In genomic region chr19:32817252-32817912, GRCh38 we compare ENCODE assay signal across 1 cellular context.
TF ChIP-seq lines count a peak whose summit lies in the region.

No MANE protein-coding gene starts in this region.

TF ChIP-seq in A549, 52 proteins besides CTCF, POLR2A, EP300 and RAD21 (continued from another document):
- TF ChIP-seq, protein P1, sequence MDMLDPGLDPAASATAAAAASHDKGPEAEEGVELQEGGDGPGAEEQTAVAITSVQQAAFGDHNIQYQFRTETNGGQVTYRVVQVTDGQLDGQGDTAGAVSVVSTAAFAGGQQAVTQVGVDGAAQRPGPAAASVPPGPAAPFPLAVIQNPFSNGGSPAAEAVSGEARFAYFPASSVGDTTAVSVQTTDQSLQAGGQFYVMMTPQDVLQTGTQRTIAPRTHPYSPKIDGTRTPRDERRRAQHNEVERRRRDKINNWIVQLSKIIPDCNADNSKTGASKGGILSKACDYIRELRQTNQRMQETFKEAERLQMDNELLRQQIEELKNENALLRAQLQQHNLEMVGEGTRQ (IDR thresholded peaks at IDR 0.05), result no peak
- no peak for TF ChIP-seq CBX2 (IDR thresholded peaks at IDR 0.05; ENCODE audit: borderline replicate concordance, low read depth)
- no peak for TF ChIP-seq GATA3 (IDR thresholded peaks at IDR 0.05; ENCODE audit: borderline replicate concordance)
- TF ChIP-seq, protein P2, sequence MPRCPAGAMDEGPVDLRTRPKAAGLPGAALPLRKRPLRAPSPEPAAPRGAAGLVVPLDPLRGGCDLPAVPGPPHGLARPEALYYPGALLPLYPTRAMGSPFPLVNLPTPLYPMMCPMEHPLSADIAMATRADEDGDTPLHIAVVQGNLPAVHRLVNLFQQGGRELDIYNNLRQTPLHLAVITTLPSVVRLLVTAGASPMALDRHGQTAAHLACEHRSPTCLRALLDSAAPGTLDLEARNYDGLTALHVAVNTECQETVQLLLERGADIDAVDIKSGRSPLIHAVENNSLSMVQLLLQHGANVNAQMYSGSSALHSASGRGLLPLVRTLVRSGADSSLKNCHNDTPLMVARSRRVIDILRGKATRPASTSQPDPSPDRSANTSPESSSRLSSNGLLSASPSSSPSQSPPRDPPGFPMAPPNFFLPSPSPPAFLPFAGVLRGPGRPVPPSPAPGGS (IDR thresholded peaks at IDR 0.05), result no peak
- no peak for TF ChIP-seq ELK1 (IDR thresholded peaks at IDR 0.05; ENCODE audit: low read depth, low read length)
- TF ChIP-seq CHD4 (IDR thresholded peaks at IDR 0.05; ENCODE audit: borderline replicate concordance), result no peak
- TF ChIP-seq CBX8 (IDR thresholded peaks at IDR 0.05), result no peak
- no peak for TF ChIP-seq MAFK (IDR thresholded peaks at IDR 0.05; ENCODE audit: partially characterized antibody)
- TF ChIP-seq ZSCAN20 (CRISPR knock-in tag; IDR thresholded peaks at IDR 0.05), result no peak
- TF ChIP-seq RARB (CRISPR knock-in tag; IDR thresholded peaks at IDR 0.05), result no peak
- TF ChIP-seq RFX5 (IDR thresholded peaks at IDR 0.05), result no peak
- TF ChIP-seq NPAS2 (CRISPR knock-in tag; IDR thresholded peaks at IDR 0.05; ENCODE audit: borderline replicate concordance), result no peak
- TF ChIP-seq, protein P3, sequence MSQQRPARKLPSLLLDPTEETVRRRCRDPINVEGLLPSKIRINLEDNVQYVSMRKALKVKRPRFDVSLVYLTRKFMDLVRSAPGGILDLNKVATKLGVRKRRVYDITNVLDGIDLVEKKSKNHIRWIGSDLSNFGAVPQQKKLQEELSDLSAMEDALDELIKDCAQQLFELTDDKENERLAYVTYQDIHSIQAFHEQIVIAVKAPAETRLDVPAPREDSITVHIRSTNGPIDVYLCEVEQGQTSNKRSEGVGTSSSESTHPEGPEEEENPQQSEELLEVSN (IDR thresholded peaks at IDR 0.05; ENCODE audit: borderline replicate concordance, low read depth), result no peak
- no peak for TF ChIP-seq NR3C1 (IDR thresholded peaks at IDR 0.05)
- no peak for TF ChIP-seq KDM1A (IDR thresholded peaks at IDR 0.05; ENCODE audit: low read depth)
- no peak for TF ChIP-seq HDAC2 (IDR thresholded peaks at IDR 0.05)
- TF ChIP-seq, protein P4, sequence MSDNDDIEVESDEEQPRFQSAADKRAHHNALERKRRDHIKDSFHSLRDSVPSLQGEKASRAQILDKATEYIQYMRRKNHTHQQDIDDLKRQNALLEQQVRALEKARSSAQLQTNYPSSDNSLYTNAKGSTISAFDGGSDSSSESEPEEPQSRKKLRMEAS (IDR thresholded peaks at IDR 0.05), result no peak
- TF ChIP-seq KDM5A (IDR thresholded peaks at IDR 0.05), result no peak
- no peak for TF ChIP-seq EHF (CRISPR knock-in tag; IDR thresholded peaks at IDR 0.05)
